ENCODE assay signal across 10 cellular contexts in genomic region chr6:3355011-3355357, GRCh38.
DNase-seq lines count a peak whose midpoint lies in the region; TF ChIP-seq lines count a peak whose summit lies in the region.
"Had no signal": no experiment of that assay in that cellular context is flagged by ENCODE, and none has a peak within 500 bp of the region (broad histone marks: within the 10 kb centered on the region; RNA-seq: fewer than 3 reads in every experiment).

No MANE protein-coding gene starts in this region.

- H2BK15ac ChIP-seq in mesenchymal stem cell (ENCODE audit: low read depth, poor library complexity, severe bottlenecking): no peak overlapping the region

- H2BK5ac ChIP-seq in mesenchymal stem cell (ENCODE audit: low read depth, low read length, poor library complexity, severe bottlenecking): no peak overlapping the region

- H3K4ac ChIP-seq in mesenchymal stem cell (ENCODE audit: low read depth in 1 of 2, low read length in 2 of 2): no peak overlapping the region

- H3K9ac ChIP-seq in mesenchymal stem cell (ENCODE audit: low read length): peak overlapping the region; percentile 92

- no peak for TF ChIP-seq EP300 in suprapubic skin (IDR thresholded peaks at IDR 0.05)

- H3K36me3 ChIP-seq in KOPT-K1 (ENCODE audit: insufficient read depth, low read length) (no peaks in the 10 kb centered on the region), mesenchymal stem cell (ENCODE audit: control insufficient read depth in 1 of 2, insufficient read depth in 2 of 2, low read depth in 1 of 2, low read length in 2 of 2) (peaks cover 0 to 3% of the 10 kb centered on the region in 2 experiments), suprapubic skin (no peaks in the 10 kb centered on the region)

- H3K4me2 ChIP-seq in mesenchymal stem cell (ENCODE audit: low read length, poor library complexity, severe bottlenecking): no peak overlapping the region

- no peak overlapping the region for H2AFZ ChIP-seq in mesenchymal stem cell (ENCODE audit: low read depth, low read length)

- no peak overlapping the region for H4K91ac ChIP-seq in mesenchymal stem cell (ENCODE audit: low read length)

- H3K18ac ChIP-seq in mesenchymal stem cell (ENCODE audit: low read depth in 1 of 2, low read length in 2 of 2): no peak overlapping the region

- H3K9me3 ChIP-seq in KOPT-K1 (ENCODE audit: insufficient read depth, low read length, poor library complexity, severe bottlenecking) (no peaks in the 10 kb centered on the region), mesenchymal stem cell (ENCODE audit: control insufficient read depth, low read length) (no peaks in the 10 kb centered on the region), suprapubic skin (no peaks in the 10 kb centered on the region)

- H3K27ac ChIP-seq in KOPT-K1 (ENCODE audit: low read depth, low read length, poor library complexity, severe bottlenecking) (peak overlapping the region; percentile 73), angular gyrus (ENCODE audit: low read depth, low read length) (peak overlapping the region; percentile 95), mesenchymal stem cell (ENCODE audit: low read length, poor library complexity, severe bottlenecking) (no peak overlapping the region), suprapubic skin (peak overlapping the region; percentile 79)

- H3K4me3 ChIP-seq in mesenchymal stem cell (ENCODE audit: insufficient read depth in 1 of 2, low read depth in 1 of 2, low read length in 2 of 2) (peak overlapping the region in 1 of 2 experiments; percentile 68), suprapubic skin (no peak overlapping the region)

- no peak for TF ChIP-seq CTCF in suprapubic skin (IDR thresholded peaks at IDR 0.05)

- no peak overlapping the region for H2BK120ac ChIP-seq in mesenchymal stem cell (ENCODE audit: low read depth, low read length)

- H3K27me3 ChIP-seq in mesenchymal stem cell (ENCODE audit: control insufficient read depth in 1 of 2, insufficient read depth in 1 of 2, low read length in 2 of 2): no peaks in the 10 kb centered on the region
- no peaks in the 10 kb centered on the region for H3K27me3 ChIP-seq in suprapubic skin

- H4K8ac ChIP-seq in mesenchymal stem cell (ENCODE audit: low read length): no peak overlapping the region

- H3K14ac ChIP-seq in mesenchymal stem cell (ENCODE audit: low read length in 2 of 2): no peak overlapping the region

- peaks cover 4% of the 10 kb centered on the region for H3K4me1 ChIP-seq in mesenchymal stem cell (ENCODE audit: control insufficient read depth, insufficient read depth, low read depth, low read length)
- peaks cover 42% of the 10 kb centered on the region for H3K4me1 ChIP-seq in suprapubic skin

- H2AK5ac ChIP-seq in mesenchymal stem cell (ENCODE audit: low read length, severe bottlenecking): no peak overlapping the region

- H2BK12ac ChIP-seq in mesenchymal stem cell (ENCODE audit: low read length in 2 of 2): no peak overlapping the region

- DNase-seq in mesenchymal stem cell: no peak
- no peak for DNase-seq in suprapubic skin (ENCODE audit: low spot score in 2 of 2)
- no peak for DNase-seq in activated CD8-positive, alpha-beta memory T cell treated with anti-CD3 and anti-CD28 coated beads, Interleukin-2, amount 50 U/mL, for 48 hours
- no peak for DNase-seq in NCI-H1694 (lab: John Stamatoyannopoulos, UW)
- no peak for DNase-seq in NCI-H1048 (lab: John Stamatoyannopoulos, UW)
- DNase-seq in SIG-M5 treated with dmso at 0.1 percent for 504 hours (lab: John Stamatoyannopoulos, UW; ENCODE audit: unreplicated experiment): no peak
- DNase-seq: activated effector memory CD4-positive, alpha-beta T cell treated with Interleukin-2 at 50 U/mL for 16 hours; NCI-H510A had no signal

- H3K23ac ChIP-seq in mesenchymal stem cell (ENCODE audit: low read length in 2 of 2): no peak overlapping the region

- H3K79me1 ChIP-seq in mesenchymal stem cell (replicated peaks; ENCODE audit: low read length, poor library complexity, severe bottlenecking): no peaks in the 10 kb centered on the region

- no peak for TF ChIP-seq POLR2A in suprapubic skin (IDR thresholded peaks at IDR 0.05)

- WGBS in mesenchymal stem cell: 91% methylated on average over 4 of the region's 4 CpGs
- 60% methylated on average over 4 of the region's 4 CpGs for WGBS in suprapubic skin
